ENCODE assay signal across 17 cellular contexts in genomic region chr12:96882862-96883261, GRCh38. TPM values are rescaled to one million over a fixed set of nuclear protein-coding genes. Genes with fewer than 3 reads are reported as not detected.
A peak's percentile ranks its signal among the peaks of the same experiment; 100 is the strongest.
DNase-seq lines count a peak whose midpoint lies in the region; ATAC-seq and TF ChIP-seq lines count a peak whose summit lies in the region.
"Had no signal": no experiment of that assay in that cellular context is flagged by ENCODE, and none has a peak within 500 bp of the region (broad histone marks: within the 10 kb centered on the region; RNA-seq: fewer than 3 reads in every experiment).

No MANE protein-coding gene starts in this region.

- H3K27me3 ChIP-seq in SJSA1 (replicated peaks) (no peaks in the 10 kb centered on the region), osteoblast (ENCODE audit: insufficient read depth, low read length) (no peaks in the 10 kb centered on the region)
- H3K27me3 ChIP-seq: vagina had no signal

- H4K20me1 ChIP-seq in osteoblast (ENCODE audit: insufficient read depth, low read length): no peaks in the 10 kb centered on the region

- ATAC-seq in HG02970 (IDR thresholded peaks at IDR 0.05; ENCODE audit: low FRiP score, unreplicated experiment) (no peak), HG02870 (IDR thresholded peaks at IDR 0.05; ENCODE audit: unreplicated experiment) (no peak)
- ATAC-seq: left lobe of liver had no signal

- H3K9me3 Mint-ChIP-seq in activated CD4-positive, alpha-beta memory T cell treated with anti-CD3 and anti-CD28 coated beads, Interleukin-2, amount 10 ng/mL, durations not matched to agents 7 days and 5 days: no peaks in the 10 kb centered on the region
- H3K9me3 Mint-ChIP-seq: stimulated activated naive CD8-positive, alpha-beta T cell treated with anti-CD3 and anti-CD28 coated beads, Interleukin-15, Interleukin-2, amounts not matched to agents 100 ng/mL and 50 ng/mL, for 24 hours had no signal

- H2AFZ ChIP-seq in osteoblast (ENCODE audit: low read length): no peak overlapping the region

- TF ChIP-seq CTCF in epithelial cell of esophagus (IDR thresholded peaks at IDR 0.05; ENCODE audit: insufficient read depth, low read depth, low read length, missing control alignments) (no peak), osteoblast (IDR thresholded peaks at IDR 0.05; ENCODE audit: extremely low read depth, low read depth, low read length) (no peak)

- CTCF ChIA-PET in activated CD4-positive, alpha-beta memory T cell treated with anti-CD3 and anti-CD28 coated beads, Interleukin-2, amount 10 ng/mL, durations not matched to agents 7 days and 5 days (lab: Charles Lee): no interaction called here

- no peak overlapping the region for H3K4me2 ChIP-seq in osteoblast (ENCODE audit: insufficient read depth, low read length)

- H3K27ac ChIP-seq in SJSA1 (peak overlapping the region; percentile 56), osteoblast (ENCODE audit: low read depth, low read length) (peak overlapping the region; percentile 69)
- H3K27ac ChIP-seq: vagina had no signal

- H3K36me3 ChIP-seq in SJSA1 (no peaks in the 10 kb centered on the region), osteoblast (ENCODE audit: insufficient read depth, low read length) (no peaks in the 10 kb centered on the region)
- H3K36me3 ChIP-seq: vagina had no signal

- H3K4me1 ChIP-seq in SJSA1 (replicated peaks) (peaks cover 78% of the 10 kb centered on the region), osteoblast (ENCODE audit: insufficient read depth, low read length) (peaks cover 29% of the 10 kb centered on the region)
- H3K4me1 ChIP-seq: vagina had no signal

- H3K4me3 ChIP-seq in SJSA1 (no peak overlapping the region), epithelial cell of esophagus (ENCODE audit: low read length) (no peak overlapping the region), osteoblast (ENCODE audit: insufficient read depth, low read length) (no peak overlapping the region)
- H3K4me3 ChIP-seq: vagina had no signal

- H3K79me2 ChIP-seq in osteoblast (ENCODE audit: insufficient read depth, low read length): no peaks in the 10 kb centered on the region

- H3K4me1 Mint-ChIP-seq in activated CD4-positive, alpha-beta memory T cell treated with anti-CD3 and anti-CD28 coated beads, Interleukin-2, amount 10 ng/mL, durations not matched to agents 7 days and 5 days: no peaks in the 10 kb centered on the region

- POLR2A ChIA-PET in activated CD4-positive, alpha-beta memory T cell treated with anti-CD3 and anti-CD28 coated beads, Interleukin-2, amount 10 ng/mL, durations not matched to agents 7 days and 5 days (lab: Charles Lee): interaction anchor here (0.6 kb wide), 1 partner anchor 24 kb away, joined by 3 read pairs; no protein-coding TSS in a partner anchor

- peak; percentile 84 for DNase-seq in HCEC 1CT
- DNase-seq in SJSA1 (ENCODE audit: low read depth in 1 of 2, low spot score in 2 of 2): peak; percentile 30 to 48
- peak; percentile 83 for DNase-seq in epithelial cell of esophagus (ENCODE audit: low read depth)
- no peak for DNase-seq in osteoblast (ENCODE audit: insufficient read length, low spot score, missing footprints)
- no peak for DNase-seq in activated CD4-positive, alpha-beta memory T cell treated with anti-CD3 and anti-CD28 coated beads, Interleukin-2, amount 10 ng/mL, durations not matched to agents 7 days and 5 days
- DNase-seq: C1 segment of cervical spinal cord; cerebellar nuclear complex; hippocampal formation; NCI-H1417; NCI-H446; stimulated activated CD4-positive, alpha-beta T cell treated with anti-CD3 and anti-CD28 coated beads, Interleukin-12 subunit alpha, Interleukin-12 subunit beta, amount 100 ng/mL, for 4 hours had no signal

- no peak overlapping the region for H3K27ac Mint-ChIP-seq in activated CD4-positive, alpha-beta memory T cell treated with anti-CD3 and anti-CD28 coated beads, Interleukin-2, amount 10 ng/mL, durations not matched to agents 7 days and 5 days
- H3K27ac Mint-ChIP-seq: activated naive CD8-positive, alpha-beta T cell; stimulated activated naive CD8-positive, alpha-beta T cell treated with anti-CD3 and anti-CD28 coated beads, Interleukin-15, Interleukin-2, amounts not matched to agents 100 ng/mL and 50 ng/mL, for 24 hours had no signal

- H3K36me3 Mint-ChIP-seq in activated CD4-positive, alpha-beta memory T cell treated with anti-CD3 and anti-CD28 coated beads, Interleukin-2, amount 10 ng/mL, durations not matched to agents 7 days and 5 days (ENCODE audit: low read depth): no peaks in the 10 kb centered on the region
- H3K36me3 Mint-ChIP-seq: activated naive CD8-positive, alpha-beta T cell had no signal

- no peaks in the 10 kb centered on the region for H3K9me3 ChIP-seq in SJSA1 (replicated peaks)
- no peaks in the 10 kb centered on the region for H3K9me3 ChIP-seq in osteoblast (ENCODE audit: low read depth, low read length)
- H3K9me3 ChIP-seq: vagina had no signal

- peaks cover 5% of the 10 kb centered on the region for H3K27me3 Mint-ChIP-seq in activated CD4-positive, alpha-beta memory T cell treated with anti-CD3 and anti-CD28 coated beads, Interleukin-2, amount 10 ng/mL, durations not matched to agents 7 days and 5 days

- no peak overlapping the region for H3K4me3 Mint-ChIP-seq in activated CD4-positive, alpha-beta memory T cell treated with anti-CD3 and anti-CD28 coated beads, Interleukin-2, amount 10 ng/mL, durations not matched to agents 7 days and 5 days
- H3K4me3 Mint-ChIP-seq: activated naive CD8-positive, alpha-beta T cell; stimulated activated naive CD8-positive, alpha-beta T cell treated with anti-CD3 and anti-CD28 coated beads, Interleukin-15, Interleukin-2, amounts not matched to agents 100 ng/mL and 50 ng/mL, for 24 hours had no signal

RNA-seq across cellular contexts. Expression of gene NEDD1, which starts 24.2 kb away (rescaled TPM):
- 117 and 143 TPM in 2 replicates for total RNA-seq in SJSA1 (2014; rRNA removed; shearing (Covaris generic))
- 28.3 and 33.3 TPM in 2 replicates for total RNA-seq in osteoblast
- 10 to 100 TPM; 38.9 to 40.7 TPM for total RNA-seq in activated CD4-positive, alpha-beta memory T cell treated with anti-CD3 and anti-CD28 coated beads, Interleukin-2, amount 10 ng/mL, durations not matched to agents 7 days and 5 days

Comparison
In these comparisons a context has a peak if more than half of its experiments do, and no peak if none do; other contexts are left out.
1. DNase-seq: peak in HCEC 1CT (single experiment), SJSA1 (2 of 2) and epithelial cell of esophagus (single experiment); none in osteoblast (single experiment) and activated CD4-positive, alpha-beta memory T cell treated with anti-CD3 and anti-CD28 coated beads, Interleukin-2, amount 10 ng/mL, durations not matched to agents 7 days and 5 days (single experiment).